ENCODE assay signal across 7 cellular contexts in the genomic region with DNA sequence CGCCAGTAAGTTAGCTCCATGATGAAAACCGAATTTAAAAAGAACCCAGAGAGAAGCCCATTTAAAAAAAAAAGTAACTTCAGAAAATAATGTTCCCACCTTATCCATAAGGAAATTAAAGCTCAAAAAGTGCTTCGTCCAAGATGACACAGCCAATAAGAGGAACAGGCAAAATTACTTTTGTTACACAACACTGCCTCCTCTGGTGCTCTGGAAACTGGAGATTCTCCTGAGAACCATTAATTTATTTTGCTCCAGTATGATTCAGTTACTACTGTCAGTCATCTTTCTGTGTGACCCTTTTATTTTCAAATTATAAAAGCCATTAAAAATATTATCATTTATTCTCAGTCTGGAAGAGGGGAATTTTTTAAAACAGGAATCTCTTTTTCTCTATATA. TPM values are rescaled to one million over a fixed set of nuclear protein-coding genes. Genes with fewer than 3 reads are reported as not detected.
DNase-seq lines count a peak whose midpoint lies in the region; ATAC-seq and TF ChIP-seq lines count a peak whose summit lies in the region.

No MANE protein-coding gene starts in this region.

- DNase-seq in GM12865 (ENCODE audit: low read depth) (no peak), NCI-H1092 treated with DMSO at 0.1 percent for 48 hours (lab: John Stamatoyannopoulos, UW) (peak; percentile 25), cerebellar cortex (ENCODE audit: low spot score) (peak; percentile 57), neural crest cell (ENCODE audit: low read depth, low spot score) (no peak)
- DNase-seq in stimulated activated naive CD8-positive, alpha-beta T cell treated with anti-CD3 and anti-CD28 coated beads, Interleukin-15, Interleukin-2, amounts not matched to agents 100 U/mL and 50 U/mL, for 24 hours = no peak
- no peak for DNase-seq in effector memory CD8-positive, alpha-beta T cell

- H3K36me3 Mint-ChIP-seq in neural crest cell (ENCODE audit: low read depth) = peaks cover 12% of the 10 kb centered on the region
- H3K36me3 Mint-ChIP-seq in effector memory CD8-positive, alpha-beta T cell (ENCODE audit: insufficient read depth) = peaks cover 14% of the 10 kb centered on the region

- no peak for ATAC-seq in stimulated activated naive CD8-positive, alpha-beta T cell treated with anti-CD3 and anti-CD28 coated beads, Interleukin-15, Interleukin-2, amounts not matched to agents 100 U/mL and 50 U/mL, for 24 hours
- no peak for ATAC-seq in effector memory CD8-positive, alpha-beta T cell (replicated peaks)
- ATAC-seq in GM21390 (IDR thresholded peaks at IDR 0.05; ENCODE audit: unreplicated experiment) = no peak

- H3K4me1 Mint-ChIP-seq in neural crest cell = peaks cover 42% of the 10 kb centered on the region
- H3K4me1 Mint-ChIP-seq in effector memory CD8-positive, alpha-beta T cell (ENCODE audit: low read depth in 2 of 2) = peaks cover 21% of the 10 kb centered on the region in 2 donors

- H3K27me3 Mint-ChIP-seq in neural crest cell (ENCODE audit: low read depth) = peaks cover 2% of the 10 kb centered on the region
- H3K27me3 Mint-ChIP-seq in effector memory CD8-positive, alpha-beta T cell = no peaks in the 10 kb centered on the region

- peaks cover 15% of the 10 kb centered on the region for H3K9me3 Mint-ChIP-seq in neural crest cell
- H3K9me3 Mint-ChIP-seq in effector memory CD8-positive, alpha-beta T cell = no peaks in the 10 kb centered on the region

- TF ChIP-seq CTCF in GM12865 (IDR thresholded peaks at IDR 0.05; ENCODE audit: insufficient read depth, low read depth, low read length, missing control alignments) (peak; percentile 12), neural crest cell (conservative IDR thresholded peaks at IDR 0.05) (peak; percentile 60)

- peak overlapping the region; percentile 88 for H3K4me3 Mint-ChIP-seq in neural crest cell
- H3K4me3 Mint-ChIP-seq in effector memory CD8-positive, alpha-beta T cell = no peak overlapping the region

- H3K27ac Mint-ChIP-seq in neural crest cell (ENCODE audit: unreplicated experiment) = no peak overlapping the region
- H3K27ac Mint-ChIP-seq in effector memory CD8-positive, alpha-beta T cell = no peak overlapping the region

- no peak overlapping the region for H3K4me3 ChIP-seq in GM12865 (ENCODE audit: low read depth, low read length)

RNA-seq across cellular contexts. Expression of gene IFT27, which starts 2.0 kb away (rescaled TPM):
- total RNA-seq in neural crest cell = 50.9 and 55.4 TPM in 2 replicates

RNA-seq across cellular contexts. Expression of gene PVALB, which starts 42.9 kb away (rescaled TPM):
- 0.61 and 0.68 TPM in 2 replicates for total RNA-seq in neural crest cell

Comparison
In these comparisons a context has a peak if more than half of its experiments do, and no peak if none do; other contexts are left out.
1. DNase-seq: peak in NCI-H1092 treated with DMSO at 0.1 percent for 48 hours (single experiment) and cerebellar cortex (single experiment); none in GM12865 (single experiment), neural crest cell (single experiment), stimulated activated naive CD8-positive, alpha-beta T cell treated with anti-CD3 and anti-CD28 coated beads, Interleukin-15, Interleukin-2, amounts not matched to agents 100 U/mL and 50 U/mL, for 24 hours (single experiment) and effector memory CD8-positive, alpha-beta T cell (0 of 3).